1 cellular context compared by ENCODE assay signal in genomic region chr11:64185323-64186204, GRCh38.
TF ChIP-seq lines count a peak whose summit lies in the region.

Gene STIP1, plus strand, starts transcription at chr11:64186171. Its CDS starts 91 bp downstream, at chr11:64186262.

TF ChIP-seq in HepG2, 621 proteins besides CTCF, POLR2A, EP300 and RAD21 (continued from another document and continues in another):
- TF ChIP-seq PAXIP1 (CRISPR knock-in tag; conservative IDR thresholded peaks at IDR 0.05) (peak; percentile 58; the same call in 1 of the 2 replicates), ZNF232 (CRISPR knock-in tag; IDR thresholded peaks at IDR 0.05; ENCODE audit: borderline replicate concordance) (peak; percentile 83), ZNF225 (CRISPR knock-in tag; IDR thresholded peaks at IDR 0.05) (peak; percentile 97), ZNF790 (CRISPR knock-in tag; IDR thresholded peaks at IDR 0.05; ENCODE audit: borderline replicate concordance) (peak; percentile 31; the same call in 1 of the 2 replicates), ZNF747 (CRISPR knock-in tag; IDR thresholded peaks at IDR 0.05; ENCODE audit: borderline replicate concordance) (peak; percentile 95), ZNF549 (CRISPR knock-in tag; IDR thresholded peaks at IDR 0.05) (no peak), NAIF1 (CRISPR knock-in tag; IDR thresholded peaks at IDR 0.05; ENCODE audit: borderline replicate concordance) (peak; percentile 89), U2AF2 (IDR thresholded peaks at IDR 0.05; ENCODE audit: low read depth, low read length) (no peak), MAZ (IDR thresholded peaks at IDR 0.05; ENCODE audit: borderline replicate concordance, low read depth, low read length) (no peak; the same call in 1 of the 2 replicates), MAZ (CRISPR knock-in tag; IDR thresholded peaks at IDR 0.05; ENCODE audit: low read depth) (peak; percentile 84), ZNF354B (CRISPR knock-in tag; IDR thresholded peaks at IDR 0.05) (peak; percentile 85), GABPA (IDR thresholded peaks at IDR 0.05; ENCODE audit: low read depth, low read length) (peak; percentile 44; the same call in 1 of the 2 replicates), GABPA (CRISPR knock-in tag; IDR thresholded peaks at IDR 0.05; ENCODE audit: low read depth) (peak; percentile 70; the same call in 1 of the 2 replicates), KDM4B (CRISPR knock-in tag; IDR thresholded peaks at IDR 0.05) (0 out of 2 replicates have a peak, but pooled peaks have one; percentile 62), RARG (CRISPR knock-in tag; IDR thresholded peaks at IDR 0.05; ENCODE audit: low read depth) (0 out of 2 replicates have a peak, but pooled peaks have one; percentile 76), BATF2 (CRISPR knock-in tag; IDR thresholded peaks at IDR 0.05) (peak; percentile 92), ZNF263 (CRISPR knock-in tag; IDR thresholded peaks at IDR 0.05) (peak; percentile 48; the same call in 1 of the 2 replicates), RFX1 (IDR thresholded peaks at IDR 0.05) (no peak), SYNCRIP (IDR thresholded peaks at IDR 0.05; ENCODE audit: insufficient read depth, low read depth, low read length) (no peak), ZNF431 (CRISPR knock-in tag; IDR thresholded peaks at IDR 0.05; ENCODE audit: borderline replicate concordance, low read depth) (peak; percentile 94), ZSCAN20 (CRISPR knock-in tag; IDR thresholded peaks at IDR 0.05; ENCODE audit: borderline replicate concordance) (peak; percentile 49; the same call in 1 of the 2 replicates), STAT6 (CRISPR knock-in tag; IDR thresholded peaks at IDR 0.05; ENCODE audit: borderline replicate concordance) (peak; percentile 71; the same call in 1 of the 2 replicates), AFF4 (CRISPR knock-in tag; IDR thresholded peaks at IDR 0.05) (no peak), TRIM22 (IDR thresholded peaks at IDR 0.05) (no peak), ZNF513 (CRISPR knock-in tag; conservative IDR thresholded peaks at IDR 0.05) (no peak), ZNF446 (CRISPR knock-in tag; IDR thresholded peaks at IDR 0.05) (peak; percentile 94; the same call in 1 of the 2 replicates), TOE1 (CRISPR knock-in tag; IDR thresholded peaks at IDR 0.05) (no peak), ZNF326 (CRISPR knock-in tag; IDR thresholded peaks at IDR 0.05; ENCODE audit: borderline replicate concordance) (no peak), SUZ12 (IDR thresholded peaks at IDR 0.05; ENCODE audit: low read depth, low read length) (no peak), ZBTB14 (CRISPR knock-in tag; IDR thresholded peaks at IDR 0.05) (peak; percentile 53), JARID2 (CRISPR knock-in tag; IDR thresholded peaks at IDR 0.05; ENCODE audit: insufficient replicate concordance) (peak; percentile 94), HINFP (CRISPR knock-in tag; IDR thresholded peaks at IDR 0.05; ENCODE audit: low read depth) (peak; percentile 78; the same call in 1 of the 2 replicates), HMG20B (CRISPR knock-in tag; conservative IDR thresholded peaks at IDR 0.05) (0 out of 2 replicates have a peak, but pooled peaks have one; percentile 16), ZNF746 (CRISPR knock-in tag; IDR thresholded peaks at IDR 0.05) (peak; percentile 91), KAT7 (CRISPR knock-in tag; IDR thresholded peaks at IDR 0.05; ENCODE audit: borderline replicate concordance) (no peak), SALL2 (CRISPR knock-in tag; IDR thresholded peaks at IDR 0.05) (peak; percentile 72; the same call in 1 of the 2 replicates), ZBTB10 (CRISPR knock-in tag; IDR thresholded peaks at IDR 0.05; ENCODE audit: borderline replicate concordance) (peak; percentile 24; the same call in 1 of the 2 replicates), GATAD2A (CRISPR knock-in tag; IDR thresholded peaks at IDR 0.05) (no peak), MATR3 (CRISPR knock-in tag; IDR thresholded peaks at IDR 0.05) (no peak)
